20 cellular contexts compared by ENCODE assay signal in the genomic region with DNA sequence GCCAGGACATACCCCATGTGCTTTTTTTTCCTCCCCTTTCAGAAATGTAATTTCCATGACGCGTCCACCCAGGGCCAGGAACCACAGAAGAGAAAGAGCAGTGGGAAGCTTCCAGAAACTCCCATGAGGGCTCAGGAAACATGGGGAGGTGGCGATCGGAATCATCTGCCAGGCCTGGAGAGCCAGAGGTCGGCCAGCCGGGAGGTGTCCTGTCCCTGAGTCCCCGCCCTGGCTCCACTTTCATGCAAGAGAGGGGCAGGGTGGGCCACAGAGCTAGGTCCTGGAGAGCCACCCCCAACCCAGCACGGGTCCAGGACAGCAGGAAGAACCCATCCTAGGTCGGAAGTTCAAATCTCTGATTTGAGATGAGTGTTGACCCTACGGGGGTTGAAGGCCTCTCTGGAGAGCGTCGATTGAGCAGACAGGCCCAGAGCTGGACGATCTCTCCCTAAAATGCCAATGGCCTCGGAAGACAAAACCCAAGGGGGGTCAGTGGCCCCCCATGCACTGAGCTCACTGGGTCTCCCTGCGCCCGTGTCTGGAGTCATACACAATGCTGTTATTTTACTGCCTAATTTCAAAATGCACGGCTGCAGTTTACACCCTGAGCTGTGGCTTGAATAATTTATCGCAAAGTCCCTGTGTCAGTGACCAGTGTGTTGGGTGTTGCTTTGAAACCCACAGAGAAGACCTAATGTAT.
DNase-seq lines count a peak whose midpoint lies in the region; ATAC-seq and TF ChIP-seq lines count a peak whose summit lies in the region.
"Had no signal": no experiment of that assay in that cellular context is flagged by ENCODE, and none has a peak within 500 bp of the region (broad histone marks: within the 10 kb centered on the region; RNA-seq: fewer than 3 reads in every experiment).

No MANE protein-coding gene starts in this region.

- no peaks in the 10 kb centered on the region for H3K27me3 ChIP-seq in endodermal cell (ENCODE audit: control insufficient read depth, insufficient read depth, low read length, poor library complexity, severe bottlenecking)
- peaks cover 0 to 6% (median 0%) of the 10 kb centered on the region in 3 experiments for H3K27me3 ChIP-seq in neuronal stem cell (ENCODE audit: control insufficient read depth in 3 of 3, insufficient read depth in 3 of 3, low read depth in 1 of 3, low read length in 3 of 3)
- H3K27me3 ChIP-seq in upper lobe of right lung: no peaks in the 10 kb centered on the region
- no peaks in the 10 kb centered on the region for H3K27me3 ChIP-seq in tibial nerve
- no peaks in the 10 kb centered on the region for H3K27me3 ChIP-seq in adrenal gland

- H3K9ac ChIP-seq in endodermal cell (ENCODE audit: extremely low read depth, low read length, poor library complexity, severe bottlenecking) (no peak overlapping the region), neuronal stem cell (ENCODE audit: low read depth, low read length, poor library complexity) (no peak overlapping the region)
- H3K9ac ChIP-seq: GM23248 had no signal

- H3K9me3 Mint-ChIP-seq in CD14-positive monocyte (peaks cover 0 to 8% (median 0%) of the 10 kb centered on the region in 7 donors), endodermal cell (peaks cover 3% of the 10 kb centered on the region)
- H3K9me3 Mint-ChIP-seq: CD4-positive, CD25-positive, alpha-beta regulatory T cell; CD8-positive, alpha-beta T cell had no signal

- H3K4me1 Mint-ChIP-seq in CD14-positive monocyte: no peaks in the 10 kb centered on the region
- peaks cover 6% of the 10 kb centered on the region for H3K4me1 Mint-ChIP-seq in endodermal cell
- H3K4me1 Mint-ChIP-seq: CD4-positive, CD25-positive, alpha-beta regulatory T cell had no signal

- no peak overlapping the region for H4K8ac ChIP-seq in neuronal stem cell (ENCODE audit: low read depth, low read length)

- H2BK12ac ChIP-seq in neuronal stem cell (ENCODE audit: low read length): no peak overlapping the region

- DNase-seq in CD14-positive monocyte (ENCODE audit: low spot score): peak; percentile 29
- no peak for DNase-seq in endodermal cell
- no peak for DNase-seq in neuronal stem cell (ENCODE audit: low spot score)
- DNase-seq in upper lobe of right lung: peak; percentile 38
- no peak for DNase-seq in tibial nerve (ENCODE audit: low spot score in 2 of 2)
- DNase-seq in central memory CD4-positive, alpha-beta T cell: no peak
- no peak for DNase-seq in adrenal gland
- DNase-seq: 8988T; ACHN; AML-193; C1 segment of cervical spinal cord; Caco-2; CD4-positive, CD25-positive, alpha-beta regulatory T cell; CD8-positive, alpha-beta T cell; DMS153; DND-41; GM23248; H9 had no signal

- H3K4ac ChIP-seq in neuronal stem cell (ENCODE audit: low read length): no peak overlapping the region

- no peak overlapping the region for H3K18ac ChIP-seq in neuronal stem cell (ENCODE audit: low read length)

- H3K36me3 ChIP-seq in endodermal cell (ENCODE audit: control insufficient read depth, insufficient read depth, low read length) (no peaks in the 10 kb centered on the region), neuronal stem cell (replicated peaks in 1 of 2; ENCODE audit: control insufficient read depth in 2 of 2, insufficient read depth in 2 of 2, low read length in 2 of 2) (no peaks in the 10 kb centered on the region), upper lobe of right lung (no peaks in the 10 kb centered on the region), tibial nerve (no peaks in the 10 kb centered on the region), adrenal gland (replicated peaks in 1 of 2) (no peaks in the 10 kb centered on the region)

- no peak overlapping the region for H3K4me2 ChIP-seq in neuronal stem cell (ENCODE audit: insufficient read depth, low read length, poor library complexity, severe bottlenecking)
- H3K4me2 ChIP-seq: A549 had no signal

- H3K9me3 ChIP-seq in endodermal cell (ENCODE audit: control insufficient read depth, low read length): peaks cover 53% of the 10 kb centered on the region
- H3K9me3 ChIP-seq in neuronal stem cell (replicated peaks in 1 of 2; ENCODE audit: control insufficient read depth in 2 of 2, insufficient read depth in 1 of 2, low read depth in 1 of 2, low read length in 2 of 2): no peaks in the 10 kb centered on the region
- H3K9me3 ChIP-seq in upper lobe of right lung: no peaks in the 10 kb centered on the region
- peaks cover 0 to 13% (median 0%) of the 10 kb centered on the region in 4 donors for H3K9me3 ChIP-seq in tibial nerve
- H3K9me3 ChIP-seq in adrenal gland (replicated peaks in 1 of 3): no peaks in the 10 kb centered on the region
- H3K9me3 ChIP-seq: A549, Caco-2 had no signal

- H3K4me1 ChIP-seq in endodermal cell (ENCODE audit: control insufficient read depth, insufficient read depth, low read length): no peaks in the 10 kb centered on the region
- H3K4me1 ChIP-seq in neuronal stem cell (ENCODE audit: control insufficient read depth in 2 of 2, insufficient read depth in 1 of 2, low read depth in 1 of 2, low read length in 2 of 2): peaks cover 0 to 6% of the 10 kb centered on the region in 2 donors
- H3K4me1 ChIP-seq in upper lobe of right lung: no peaks in the 10 kb centered on the region
- no peaks in the 10 kb centered on the region for H3K4me1 ChIP-seq in tibial nerve
- no peaks in the 10 kb centered on the region for H3K4me1 ChIP-seq in adrenal gland (replicated peaks in 1 of 2)
- H3K4me1 ChIP-seq: A549, Caco-2 had no signal

- no peak overlapping the region for H2BK5ac ChIP-seq in neuronal stem cell (ENCODE audit: low read length)

- H3K4me3 ChIP-seq in endodermal cell (ENCODE audit: low read length): peak overlapping the region; percentile 23
- H3K4me3 ChIP-seq in neuronal stem cell (ENCODE audit: low read length in 2 of 2): no peak overlapping the region
- no peak overlapping the region for H3K4me3 ChIP-seq in upper lobe of right lung
- H3K4me3 ChIP-seq in tibial nerve: no peak overlapping the region
- H3K4me3 ChIP-seq in adrenal gland: no peak overlapping the region
- H3K4me3 ChIP-seq: A549, GM23248 had no signal

- no peak overlapping the region for H2AFZ ChIP-seq in neuronal stem cell (ENCODE audit: low read length)
- H2AFZ ChIP-seq: GM23248 had no signal

- no peak overlapping the region for H3K14ac ChIP-seq in neuronal stem cell (ENCODE audit: low read length)

- H3K27me3 Mint-ChIP-seq in CD14-positive monocyte (ENCODE audit: low read depth in 3 of 3): peaks cover 1 to 10% (median 2%) of the 10 kb centered on the region in 3 donors
- no peaks in the 10 kb centered on the region for H3K27me3 Mint-ChIP-seq in endodermal cell (ENCODE audit: insufficient read depth)
- H3K27me3 Mint-ChIP-seq: CD4-positive, CD25-positive, alpha-beta regulatory T cell had no signal

- no peak for TF ChIP-seq POLR2A in tibial nerve (IDR thresholded peaks at IDR 0.05)
- TF ChIP-seq POLR2A in adrenal gland (IDR thresholded peaks at IDR 0.05): no peak

- no peak overlapping the region for H2BK15ac ChIP-seq in neuronal stem cell (ENCODE audit: low read length)

- TF ChIP-seq CTCF in CD14-positive monocyte (IDR thresholded peaks at IDR 0.05) (no peak), endodermal cell (conservative IDR thresholded peaks at IDR 0.05) (no peak), upper lobe of right lung (IDR thresholded peaks at IDR 0.05) (no peak), tibial nerve (IDR thresholded peaks at IDR 0.05) (no peak), adrenal gland (IDR thresholded peaks at IDR 0.05) (no peak)

- H3K27ac ChIP-seq in endodermal cell (ENCODE audit: low read depth, low read length): no peak overlapping the region
- no peak overlapping the region for H3K27ac ChIP-seq in neuronal stem cell (replicated peaks; ENCODE audit: low read length)
- no peak overlapping the region for H3K27ac ChIP-seq in upper lobe of right lung
- no peak overlapping the region for H3K27ac ChIP-seq in tibial nerve
- H3K27ac ChIP-seq in adrenal gland: no peak overlapping the region
- H3K27ac ChIP-seq: A549, GM23248 had no signal

- H3K27ac Mint-ChIP-seq in CD14-positive monocyte (no peak overlapping the region), endodermal cell (no peak overlapping the region)
- H3K27ac Mint-ChIP-seq: CD4-positive, CD25-positive, alpha-beta regulatory T cell; CD8-positive, alpha-beta T cell had no signal

- TF ChIP-seq EP300 in tibial nerve (IDR thresholded peaks at IDR 0.05): no peak

- no peak overlapping the region for H3K23ac ChIP-seq in neuronal stem cell (ENCODE audit: low read depth, low read length, poor library complexity)

- H3K4me3 Mint-ChIP-seq in CD14-positive monocyte (no peak overlapping the region), endodermal cell (no peak overlapping the region)
- H3K4me3 Mint-ChIP-seq: CD4-positive, CD25-positive, alpha-beta regulatory T cell; CD8-positive, alpha-beta T cell; H9 had no signal

- no peak overlapping the region for H4K91ac ChIP-seq in neuronal stem cell (ENCODE audit: low read depth, low read length, poor library complexity)

- intact Hi-C loops in CD14-positive monocyte (cut with micrococcal nuclease): no loop called here
- intact Hi-C loops in upper lobe of right lung (cut with DNase I): no loop called here
- intact Hi-C loops in adrenal gland (cut with DNase I): no loop called here

- H2AK5ac ChIP-seq in neuronal stem cell (ENCODE audit: low read depth, low read length): peak overlapping the region; percentile 83

- H3K36me3 Mint-ChIP-seq in CD14-positive monocyte: no peaks in the 10 kb centered on the region
- no peaks in the 10 kb centered on the region for H3K36me3 Mint-ChIP-seq in endodermal cell (ENCODE audit: low read depth)
- H3K36me3 Mint-ChIP-seq: CD4-positive, CD25-positive, alpha-beta regulatory T cell; CD8-positive, alpha-beta T cell had no signal

- 90 to 93% methylated on average over 11 to 18 of the region's 18 CpGs for WGBS in endodermal cell (ENCODE audit: insufficient coverage in 1 of 2, insufficient read length in 1 of 2), 2 experiments
- WGBS in neuronal stem cell (ENCODE audit: extremely low coverage in 2 of 2, insufficient read length in 2 of 2, insufficient replicate concordance in 1 of 2), 2 donors: no CpG with 5 or more reads among the region's 18 CpGs
- WGBS in tibial nerve, 2 donors: 73 to 77% methylated on average over 18 of the region's 18 CpGs
- 71 to 86% (median 86%) methylated on average over 9 to 18 of the region's 18 CpGs for WGBS in adrenal gland, 4 donors

- no peaks in the 10 kb centered on the region for H3K79me1 ChIP-seq in neuronal stem cell (ENCODE audit: low read depth, low read length)

- ATAC-seq in upper lobe of right lung: no peak
- ATAC-seq: A549; CD8-positive, alpha-beta T cell; HCT116 had no signal

- H2BK120ac ChIP-seq in neuronal stem cell (ENCODE audit: low read depth, low read length): no peak overlapping the region

Comparison
In these comparisons a context has a peak if more than half of its experiments do, and no peak if none do; other contexts are left out.
1. DNase-seq: peak in CD14-positive monocyte (single experiment) and upper lobe of right lung (single experiment); none in endodermal cell (single experiment), neuronal stem cell (single experiment), tibial nerve (0 of 2), central memory CD4-positive, alpha-beta T cell (single experiment) and adrenal gland (0 of 7).